ENCODE assay signal across 8 cellular contexts in genomic region chr2:109031481-109032228, GRCh38. TPM values are rescaled to one million over a fixed set of nuclear protein-coding genes. Genes with fewer than 3 reads are reported as not detected.
DNase-seq lines count a peak whose midpoint lies in the region; TF ChIP-seq lines count a peak whose summit lies in the region.

No MANE protein-coding gene starts in this region.

- H3K36me3 ChIP-seq in HEK293 (ENCODE audit: control insufficient read depth in 2 of 2, insufficient read depth in 1 of 2, low read length in 2 of 2) (no peaks in the 10 kb centered on the region), OCI-LY1 (ENCODE audit: insufficient read depth, low read length) (no peaks in the 10 kb centered on the region; the same call in 1 of the 2 replicates), trophoblast cell (ENCODE audit: control insufficient read depth in 1 of 2, insufficient read depth in 2 of 2, low read length in 2 of 2) (no peaks in the 10 kb centered on the region), transverse colon (no peaks in the 10 kb centered on the region)

- no peak overlapping the region for H2BK120ac ChIP-seq in trophoblast cell (ENCODE audit: insufficient read depth, low read length, poor library complexity)

- no peaks in the 10 kb centered on the region for H4K20me1 ChIP-seq in OCI-LY1 (ENCODE audit: insufficient read depth, low read length)

- TF ChIP-seq CTCF in HEK293 (tag by site-specific recombination; IDR thresholded peaks at IDR 0.05) (peak; percentile 94), OCI-LY1 (IDR thresholded peaks at IDR 0.05; ENCODE audit: low read length) (no peak), transverse colon (IDR thresholded peaks at IDR 0.05) (no peak)

- H3K9me3 ChIP-seq in HEK293 (ENCODE audit: control insufficient read depth, insufficient read depth, low read depth, low read length) (no peaks in the 10 kb centered on the region), OCI-LY1 (ENCODE audit: low read length) (no peaks in the 10 kb centered on the region), trophoblast cell (ENCODE audit: insufficient read depth, low read depth, low read length) (peaks cover 8% of the 10 kb centered on the region), transverse colon (no peaks in the 10 kb centered on the region)

- no peaks in the 10 kb centered on the region for H3F3A ChIP-seq in OCI-LY1 (ENCODE audit: insufficient read depth, low read length)

- H3K9ac ChIP-seq in OCI-LY1 (ENCODE audit: low read length) (peak overlapping the region; percentile 49; the same call in 1 of the 2 replicates), trophoblast cell (ENCODE audit: low read length) (no peak overlapping the region)

- TF ChIP-seq POLR2A in transverse colon (IDR thresholded peaks at IDR 0.05) = peak; percentile 21

- peak overlapping the region; percentile 78 for H3K4me2 ChIP-seq in OCI-LY1 (ENCODE audit: low read length)
- peak overlapping the region; percentile 77 for H3K4me2 ChIP-seq in trophoblast cell (ENCODE audit: low read length)

- POLR2A ChIA-PET in HEK293 (lab: Yijun Ruan, JAX) = interaction anchor here (0.6 to 1.0 kb wide), 2 partner anchors 36 to 45 kb away, joined by 4 to 5 read pairs; no protein-coding TSS in a partner anchor

- H3K36me3 Mint-ChIP-seq in activated T-helper 1 cell treated with anti-CD3 and anti-CD28 coated beads, Interleukin-12 subunit alpha, Interleukin-12 subunit beta, Interleukin-2, Interleukin-4 antibody, amounts not matched to agents 30 ng/mL and 10 ng/mL and 1 ng/mL, durations not matched to agents 14 hours and 24 hours and 36 hours (ENCODE audit: low read depth) = peaks cover 6% of the 10 kb centered on the region

- WGBS in trophoblast cell (ENCODE audit: extremely low coverage, insufficient coverage, insufficient read length) = no CpG with 5 or more reads among the region's 51 CpGs
- 0 to 8% methylated on average over 4 to 51 of the region's 51 CpGs for WGBS in transverse colon (ENCODE audit: low coverage in 1 of 2), 2 donors

- no peaks in the 10 kb centered on the region for H3K9me2 ChIP-seq in OCI-LY1 (ENCODE audit: low read depth, low read length)

- CTCF ChIA-PET in HEK293 (lab: Yijun Ruan, JAX) = no interaction called here

- H3K4me1 ChIP-seq in HEK293 (ENCODE audit: control insufficient read depth, insufficient read depth, low read length) (peaks cover 33% of the 10 kb centered on the region), OCI-LY1 (ENCODE audit: insufficient read depth, low read length, severe bottlenecking) (peaks cover 17% of the 10 kb centered on the region), trophoblast cell (ENCODE audit: control insufficient read depth in 1 of 2, insufficient read depth in 2 of 2, low read length in 2 of 2) (peaks cover 0 to 5% of the 10 kb centered on the region in 2 experiments), transverse colon (peaks cover 0 to 9% (median 6%) of the 10 kb centered on the region in 4 donors)

- H2BK5ac ChIP-seq in trophoblast cell (ENCODE audit: low read depth, low read length, poor library complexity) = no peak overlapping the region

- peak overlapping the region; percentile 89 for H3K27ac Mint-ChIP-seq in activated T-helper 1 cell treated with anti-CD3 and anti-CD28 coated beads, Interleukin-12 subunit alpha, Interleukin-12 subunit beta, Interleukin-2, Interleukin-4 antibody, amounts not matched to agents 30 ng/mL and 10 ng/mL and 1 ng/mL, durations not matched to agents 14 hours and 24 hours and 36 hours

- H4K8ac ChIP-seq in trophoblast cell (ENCODE audit: low read depth, low read length) = no peak overlapping the region

- H3K14ac ChIP-seq in trophoblast cell (ENCODE audit: low read length) = no peak overlapping the region

- no peak overlapping the region for H3K23ac ChIP-seq in trophoblast cell (ENCODE audit: low read length)

- intact Hi-C loops in activated T-helper 1 cell treated with anti-CD3 and anti-CD28 coated beads, Interleukin-12 subunit alpha, Interleukin-12 subunit beta, Interleukin-2, Interleukin-4 antibody, amounts not matched to agents 30 ng/mL and 10 ng/mL and 1 ng/mL, durations not matched to agents 14 hours and 24 hours and 36 hours (cut with micrococcal nuclease) = loop anchor here (2.0 to 10.0 kb wide), 5 partner anchors 93 to 483 kb away; partner anchors contain the start of gene SH3RF3
- intact Hi-C loops in transverse colon (cut with DNase I; ENCODE audit: low total_unique reads) = loop anchor here (5.0 kb wide), 1 partner anchor 1976 kb away; no protein-coding TSS in a partner anchor

- no peaks in the 10 kb centered on the region for H3K79me1 ChIP-seq in trophoblast cell (ENCODE audit: low read length)

- no peak overlapping the region for H3K18ac ChIP-seq in trophoblast cell (ENCODE audit: low read length)

- H3K4me3 ChIP-seq in HEK293 (ENCODE audit: low read depth, low read length) (peak overlapping the region; percentile 23), OCI-LY1 (ENCODE audit: low read depth, low read length, poor library complexity, severe bottlenecking) (peak overlapping the region; percentile 55), trophoblast cell (ENCODE audit: low read depth, low read length) (peak overlapping the region; percentile 46), transverse colon (peak overlapping the region; percentile 14 to 43 (median 27))

- DNase-seq in Daoy (ENCODE audit: low read depth) (peak; percentile 58), globus pallidus (ENCODE audit: low spot score) (peak; percentile 4), trophoblast cell (peak; percentile 44 to 62), transverse colon (peak; percentile 49), NCI-H82 treated with DMSO at 0.1 percent for 48 hours (lab: John Stamatoyannopoulos, UW; ENCODE audit: unreplicated experiment) (no peak)
- DNase-seq in activated T-helper 1 cell treated with anti-CD3 and anti-CD28 coated beads, Interleukin-12 subunit alpha, Interleukin-12 subunit beta, Interleukin-2, Interleukin-4 antibody, amounts not matched to agents 30 ng/mL and 10 ng/mL and 1 ng/mL, durations not matched to agents 14 hours and 24 hours and 36 hours (ENCODE audit: low spot score) = peak; percentile 38

- H3K79me2 ChIP-seq in OCI-LY1 (ENCODE audit: insufficient read depth, low read length) = no peaks in the 10 kb centered on the region
- H3K79me2 ChIP-seq in trophoblast cell (ENCODE audit: control insufficient read depth, insufficient read depth, low read length, poor library complexity) = no peaks in the 10 kb centered on the region

- H3K27me3 ChIP-seq in OCI-LY1 (ENCODE audit: insufficient read depth, low read length) = 0 out of 2 replicates have a peak, but pooled peaks cover 6% of the 10 kb centered on the region
- peaks cover 11% of the 10 kb centered on the region for H3K27me3 ChIP-seq in trophoblast cell (ENCODE audit: insufficient read depth, low read length)
- H3K27me3 ChIP-seq in transverse colon = no peaks in the 10 kb centered on the region

- H3K4me1 Mint-ChIP-seq in activated T-helper 1 cell treated with anti-CD3 and anti-CD28 coated beads, Interleukin-12 subunit alpha, Interleukin-12 subunit beta, Interleukin-2, Interleukin-4 antibody, amounts not matched to agents 30 ng/mL and 10 ng/mL and 1 ng/mL, durations not matched to agents 14 hours and 24 hours and 36 hours (ENCODE audit: low read depth) = peaks cover 27% of the 10 kb centered on the region

- H2BK12ac ChIP-seq in trophoblast cell (ENCODE audit: low read length) = no peak overlapping the region

- H4K91ac ChIP-seq in trophoblast cell (ENCODE audit: low read depth, low read length) = no peak overlapping the region

- peak overlapping the region; percentile 96 for H3K27ac ChIP-seq in HEK293 (ENCODE audit: extremely low read depth, low read depth, low read length)
- H3K27ac ChIP-seq in OCI-LY1 (ENCODE audit: low read depth, low read length, poor library complexity, severe bottlenecking) = no peak overlapping the region
- H3K27ac ChIP-seq in trophoblast cell (ENCODE audit: low read depth, low read length) = no peak overlapping the region
- H3K27ac ChIP-seq in transverse colon = peak overlapping the region; percentile 34 to 59 (median 46)

- peaks cover 4% of the 10 kb centered on the region for H3K9me3 Mint-ChIP-seq in activated T-helper 1 cell treated with anti-CD3 and anti-CD28 coated beads, Interleukin-12 subunit alpha, Interleukin-12 subunit beta, Interleukin-2, Interleukin-4 antibody, amounts not matched to agents 30 ng/mL and 10 ng/mL and 1 ng/mL, durations not matched to agents 14 hours and 24 hours and 36 hours

- peak overlapping the region; percentile 86 for H3K4me3 Mint-ChIP-seq in activated T-helper 1 cell treated with anti-CD3 and anti-CD28 coated beads, Interleukin-12 subunit alpha, Interleukin-12 subunit beta, Interleukin-2, Interleukin-4 antibody, amounts not matched to agents 30 ng/mL and 10 ng/mL and 1 ng/mL, durations not matched to agents 14 hours and 24 hours and 36 hours

- in situ Hi-C loops in transverse colon (cut with MboI; ENCODE audit: low pct_ligation_motif_present in 1 of 4, low pct_unique_long_range_greater_than_20kb in 1 of 4, low sequenced_read_pairs in 3 of 4) = no loop called here

- H3K4ac ChIP-seq in trophoblast cell (ENCODE audit: low read depth, low read length) = no peak overlapping the region

- H3K27me3 Mint-ChIP-seq in activated T-helper 1 cell treated with anti-CD3 and anti-CD28 coated beads, Interleukin-12 subunit alpha, Interleukin-12 subunit beta, Interleukin-2, Interleukin-4 antibody, amounts not matched to agents 30 ng/mL and 10 ng/mL and 1 ng/mL, durations not matched to agents 14 hours and 24 hours and 36 hours (ENCODE audit: insufficient read depth) = no peaks in the 10 kb centered on the region

- H2AFZ ChIP-seq in OCI-LY1 (ENCODE audit: low read length) (peak overlapping the region; percentile 44; the same call in 1 of the 2 replicates), trophoblast cell (ENCODE audit: insufficient read depth, low read length, poor library complexity) (peak overlapping the region; percentile 43)

- no peak for TF ChIP-seq EP300 in transverse colon (IDR thresholded peaks at IDR 0.05; ENCODE audit: low read depth)

- H4K12ac ChIP-seq in trophoblast cell (ENCODE audit: low read depth, low read length) = no peak overlapping the region

- no peak overlapping the region for H2AK5ac ChIP-seq in trophoblast cell (ENCODE audit: low read length)

TF ChIP-seq in HEK293, 187 proteins besides CTCF, POLR2A, EP300 and RAD21 (continues in another document):
- peak; percentile 47 for TF ChIP-seq SP2 (tag by site-specific recombination; IDR thresholded peaks at IDR 0.05)
- no peak for TF ChIP-seq ZNF571 (tag by site-specific recombination; IDR thresholded peaks at IDR 0.05)
- TF ChIP-seq ZNF768 (tag by site-specific recombination; IDR thresholded peaks at IDR 0.05) = no peak

RNA-seq across cellular contexts. Expression of gene EDAR, which starts 42.6 kb away (rescaled TPM):
- not detected in 2 replicates for total RNA-seq in Daoy (2014; rRNA removed; shearing (Covaris generic))
- total RNA-seq in activated T-helper 1 cell treated with anti-CD3 and anti-CD28 coated beads, Interleukin-12 subunit alpha, Interleukin-12 subunit beta, Interleukin-2, Interleukin-4 antibody, amounts not matched to agents 30 ng/mL and 10 ng/mL and 1 ng/mL, durations not matched to agents 14 hours and 24 hours and 36 hours = 1.9 and 2.3 TPM in 2 replicates
- 0.01 TPM in 2 replicates for polyA plus RNA-seq in trophoblast cell (2013)
- under 1 TPM in 2 of 4 donors, not detected in 2; 0.14 to 0.64 TPM for total RNA-seq in transverse colon

Comparison
In these comparisons a context has a peak if more than half of its experiments do, and no peak if none do; other contexts are left out.
1. H3K27ac ChIP-seq: peak in HEK293 (single experiment) and transverse colon (4 of 4); none in OCI-LY1 (single experiment) and trophoblast cell (single experiment).
2. Peak in every context shown above with its lines, with median percentiles within 50 percentile points of each other: H3K4me3 ChIP-seq.